In genomic region chr6:147395158-147395557, GRCh38 we compare ENCODE assay signal across 16 cellular contexts.
A peak's percentile ranks its signal among the peaks of the same experiment; 100 is the strongest.
DNase-seq lines count a peak whose midpoint lies in the region; ATAC-seq, FAIRE-seq and TF ChIP-seq lines count a peak whose summit lies in the region.
"Had no signal": no experiment of that assay in that cellular context is flagged by ENCODE, and none has a peak within 500 bp of the region (broad histone marks: within the 10 kb centered on the region; RNA-seq: fewer than 3 reads in every experiment).

No MANE protein-coding gene starts in this region.

- H3K9me3 ChIP-seq in K562 (replicated peaks; ENCODE audit: control insufficient read depth, insufficient read depth, low read depth, low read length) (no peaks in the 10 kb centered on the region), OCI-LY7 (ENCODE audit: low read length) (no peaks in the 10 kb centered on the region)
- H3K9me3 ChIP-seq: HAP-1 had no signal

- no peak overlapping the region for H3K4me3 Mint-ChIP-seq in HFFc6
- H3K4me3 Mint-ChIP-seq: CD8-positive, alpha-beta memory T cell had no signal

- peaks cover 9% of the 10 kb centered on the region for H3K4me1 Mint-ChIP-seq in HFFc6 (ENCODE audit: low read depth)

- no peak for FAIRE-seq in K562 (lab: Jason Lieb, UNC)
- no peak for FAIRE-seq in GM12892 (lab: Jason Lieb, UNC)

- H3K9ac ChIP-seq in K562 (ENCODE audit: insufficient read depth in 1 of 2, low read depth in 2 of 2, low read length in 2 of 2): no peak overlapping the region
- H3K9ac ChIP-seq: BLaER1 had no signal

- no peak overlapping the region for H3K27ac ChIP-seq in K562 (ENCODE audit: extremely low read depth, low read depth, low read length)
- no peak overlapping the region for H3K27ac ChIP-seq in OCI-LY7 (ENCODE audit: low read depth, low read length, poor library complexity, severe bottlenecking)
- H3K27ac ChIP-seq: BLaER1 had no signal

- H3K9me3 Mint-ChIP-seq in HFFc6: peaks cover 5% of the 10 kb centered on the region

- intact Hi-C loops in K562 (cut with micrococcal nuclease) (loop anchor here (10.0 kb wide), 1 partner anchor 260 kb away; no protein-coding TSS in a partner anchor), OCI-LY7 (cut with micrococcal nuclease; ENCODE audit: unreplicated experiment) (no loop called here)

- H4K20me1 ChIP-seq in K562 (replicated peaks; ENCODE audit: control insufficient read depth, insufficient read depth, low read length) (no peaks in the 10 kb centered on the region), OCI-LY7 (ENCODE audit: insufficient read depth, low read length) (no peaks in the 10 kb centered on the region)
- H4K20me1 ChIP-seq: BLaER1 had no signal

- H3K4me1 ChIP-seq in K562 (replicated peaks in 1 of 2; ENCODE audit: control insufficient read depth in 2 of 2, insufficient read depth in 2 of 2, low read length in 2 of 2) (no peaks in the 10 kb centered on the region), OCI-LY7 (ENCODE audit: insufficient read depth, low read length, poor library complexity, severe bottlenecking) (no peaks in the 10 kb centered on the region)
- H3K4me1 ChIP-seq: BLaER1 had no signal

- TF ChIP-seq CTCF in K562 (IDR thresholded peaks at IDR 0.05 in 2 of 3, conservative IDR thresholded peaks at IDR 0.05 in 1 of 3; ENCODE audit: insufficient read depth in 2 of 3, low read depth in 1 of 3, low read length in 3 of 3) (no peak), fibroblast of pulmonary artery (IDR thresholded peaks at IDR 0.05; ENCODE audit: low read length, missing control alignments) (no peak), HFFc6 (IDR thresholded peaks at IDR 0.05) (no peak), OCI-LY7 (conservative IDR thresholded peaks at IDR 0.05; ENCODE audit: low read length) (no peak)

- H3K4me3 ChIP-seq in K562: no peak overlapping the region
- no peak overlapping the region for H3K4me3 ChIP-seq in fibroblast of pulmonary artery (replicated peaks; ENCODE audit: low read depth, low read length)
- no peak overlapping the region for H3K4me3 ChIP-seq in OCI-LY7 (ENCODE audit: low read depth, low read length, poor library complexity, severe bottlenecking)
- H3K4me3 ChIP-seq: BLaER1, HAP-1 had no signal

- WGBS in K562 (ENCODE audit: insufficient coverage, low coverage, missing lambda C conversion rate): 0% methylated on average over 1 of the region's 1 CpG

- no peaks in the 10 kb centered on the region for H3K9me2 ChIP-seq in OCI-LY7 (ENCODE audit: insufficient read depth, low read length)

- no peaks in the 10 kb centered on the region for H3K9me1 ChIP-seq in K562 (ENCODE audit: control insufficient read depth, insufficient read depth, low read length)

- H3K79me2 ChIP-seq in K562 (ENCODE audit: control insufficient read depth, insufficient read depth, low read length): no peaks in the 10 kb centered on the region
- H3K79me2 ChIP-seq in OCI-LY7 (ENCODE audit: insufficient read depth, low read depth, low read length): no peaks in the 10 kb centered on the region

- DNase-seq in NCI-H226: peak; percentile 35
- DNase-seq in K562 (ENCODE audit: extremely low read depth in 1 of 4, low spot score in 3 of 4): no peak
- peak; percentile 25 for DNase-seq in fibroblast of pulmonary artery (ENCODE audit: low read depth)
- DNase-seq in GM12892 (ENCODE audit: insufficient read length): no peak
- DNase-seq in HFFc6: no peak
- DNase-seq in OCI-LY7 (ENCODE audit: low spot score): no peak
- DNase-seq: CD8-positive, alpha-beta memory T cell; NCI-H1436; NCI-H2029 treated with DMSO at 0.1 percent for 48 hours; NCI-H2227 treated with DMSO at 0.1 percent for 48 hours; NCI-H526; SHP77 had no signal

- ATAC-seq in K562 (peak; percentile 49), GM21723 (IDR thresholded peaks at IDR 0.05; ENCODE audit: unreplicated experiment) (no peak)
- ATAC-seq: Panc1 had no signal

- no peak for TF ChIP-seq RAD21 in K562 (CRISPR knock-in tag; conservative IDR thresholded peaks at IDR 0.05 in 1 of 2, IDR thresholded peaks at IDR 0.05 in 1 of 2)

- TF ChIP-seq EP300 in K562 (IDR thresholded peaks at IDR 0.05; ENCODE audit: low read length): no peak

- POLR2A ChIA-PET in K562 (lab: Yijun Ruan, JAX) (interaction anchor here (1.0 kb wide), 1 partner anchor 13 kb away, joined by 3 read pairs; no protein-coding TSS in a partner anchor), OCI-LY7 (lab: Charles Lee) (interaction anchor here (0.6 to 1.0 kb wide), 2 partner anchors 10 to 29 kb away, joined by 3 read pairs; no protein-coding TSS in a partner anchor)

- H3K27me3 ChIP-seq in K562 (ENCODE audit: control insufficient read depth in 2 of 2, insufficient read depth in 2 of 2, low read length in 2 of 2): no peaks in the 10 kb centered on the region
- H3K27me3 ChIP-seq: BLaER1 had no signal

- H3K4me2 ChIP-seq in K562 (ENCODE audit: insufficient read depth, low read length) (no peak overlapping the region), OCI-LY7 (ENCODE audit: low read length) (no peak overlapping the region)
- H3K4me2 ChIP-seq: BLaER1 had no signal

- CTCF ChIA-PET in K562 (lab: Yijun Ruan, JAX; ENCODE audit: low intra/inter-chr PET ratio): no interaction called here
- CTCF ChIA-PET in OCI-LY7 (lab: Charles Lee; ENCODE audit: unreplicated experiment): no interaction called here

- H2AFZ ChIP-seq in K562 (ENCODE audit: low read depth, low read length) (no peak overlapping the region), OCI-LY7 (ENCODE audit: low read length) (no peak overlapping the region)

- H3K36me3 ChIP-seq in K562 (ENCODE audit: control insufficient read depth, insufficient read depth, low read length) (no peaks in the 10 kb centered on the region), OCI-LY7 (ENCODE audit: insufficient read depth, low read length) (no peaks in the 10 kb centered on the region)
- H3K36me3 ChIP-seq: BLaER1, HAP-1 had no signal

- H3K27ac Mint-ChIP-seq in HFFc6: no peak overlapping the region

- TF ChIP-seq POLR2A in K562 (conservative IDR thresholded peaks at IDR 0.05): peak; percentile 11; the same call in 1 of the 2 replicates
- TF ChIP-seq POLR2A in GM12892 (IDR thresholded peaks at IDR 0.05; ENCODE audit: low read depth, low read length): no peak

- H3K27me3 Mint-ChIP-seq in HFFc6 (ENCODE audit: insufficient read depth): peaks cover 2% of the 10 kb centered on the region
- H3K27me3 Mint-ChIP-seq: CD8-positive, alpha-beta memory T cell had no signal

- BruUV-seq in K562 (replicated peaks; lab: Mats Ljungman, UMichigan): no TSS peak
- no TSS peak for BruUV-seq in OCI-LY7 (replicated peaks; lab: Mats Ljungman, UMichigan)

- peaks cover 5% of the 10 kb centered on the region; the same call in 1 of the 2 replicates for H3K36me3 Mint-ChIP-seq in HFFc6 (ENCODE audit: low read depth)

- in situ Hi-C loops in K562 (cut with MboI): no loop called here

TF ChIP-seq in K562, 482 proteins besides CTCF, POLR2A, EP300 and RAD21:
- TF ChIP-seq, protein P1, sequence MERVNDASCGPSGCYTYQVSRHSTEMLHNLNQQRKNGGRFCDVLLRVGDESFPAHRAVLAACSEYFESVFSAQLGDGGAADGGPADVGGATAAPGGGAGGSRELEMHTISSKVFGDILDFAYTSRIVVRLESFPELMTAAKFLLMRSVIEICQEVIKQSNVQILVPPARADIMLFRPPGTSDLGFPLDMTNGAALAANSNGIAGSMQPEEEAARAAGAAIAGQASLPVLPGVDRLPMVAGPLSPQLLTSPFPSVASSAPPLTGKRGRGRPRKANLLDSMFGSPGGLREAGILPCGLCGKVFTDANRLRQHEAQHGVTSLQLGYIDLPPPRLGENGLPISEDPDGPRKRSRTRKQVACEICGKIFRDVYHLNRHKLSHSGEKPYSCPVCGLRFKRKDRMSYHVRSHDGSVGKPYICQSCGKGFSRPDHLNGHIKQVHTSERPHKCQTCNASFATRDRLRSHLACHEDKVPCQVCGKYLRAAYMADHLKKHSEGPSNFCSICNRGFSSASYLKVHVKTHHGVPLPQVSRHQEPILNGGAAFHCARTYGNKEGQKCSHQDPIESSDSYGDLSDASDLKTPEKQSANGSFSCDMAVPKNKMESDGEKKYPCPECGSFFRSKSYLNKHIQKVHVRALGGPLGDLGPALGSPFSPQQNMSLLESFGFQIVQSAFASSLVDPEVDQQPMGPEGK (CRISPR knock-in tag; IDR thresholded peaks at IDR 0.05; ENCODE audit: borderline replicate concordance): 0 out of 2 replicates have a peak, but pooled peaks have one; percentile 20
- TF ChIP-seq ZNF121 (CRISPR knock-in tag; conservative IDR thresholded peaks at IDR 0.05) (no peak), POLR2G (IDR thresholded peaks at IDR 0.05; ENCODE audit: low read depth, low read length) (peak; percentile 24; the same call in 1 of the 2 replicates)

Comparison
In these comparisons a context has a peak if more than half of its experiments do, and no peak if none do; other contexts are left out.
1. DNase-seq: peak in NCI-H226 (single experiment) and fibroblast of pulmonary artery (single experiment); none in K562 (0 of 4), GM12892 (single experiment), HFFc6 (single experiment) and OCI-LY7 (single experiment).